In genomic region chr2:68721482-68722071, GRCh38 we compare ENCODE assay signal across 1 cellular context.
TF ChIP-seq lines count a peak whose summit lies in the region.

No MANE protein-coding gene starts in this region.

TF ChIP-seq in GM12878, 131 proteins besides CTCF, POLR2A, EP300 and RAD21 (continued from another document):
- TF ChIP-seq RAD51 (IDR thresholded peaks at IDR 0.05) (no peak), CHD2 (IDR thresholded peaks at IDR 0.05; ENCODE audit: borderline replicate concordance, low read depth, low read length) (no peak), POLR2AphosphoS2 (IDR thresholded peaks at IDR 0.05; ENCODE audit: low read depth, low read length) (no peak), RB1 (IDR thresholded peaks at IDR 0.05; ENCODE audit: borderline replicate concordance) (no peak), NR2C2 (IDR thresholded peaks at IDR 0.05; ENCODE audit: borderline replicate concordance, control insufficient read depth, insufficient read length, low read depth) (no peak), JUND (IDR thresholded peaks at IDR 0.05; ENCODE audit: low read depth, low read length) (no peak), LARP7 (IDR thresholded peaks at IDR 0.05) (no peak), ZBTB11 (CRISPR knock-in tag; IDR thresholded peaks at IDR 0.05) (no peak), GATAD2B (conservative IDR thresholded peaks at IDR 0.05; ENCODE audit: low read depth) (no peak), MXI1 (IDR thresholded peaks at IDR 0.05; ENCODE audit: low read depth, low read length) (no peak), HCFC1 (IDR thresholded peaks at IDR 0.05; ENCODE audit: low read length) (no peak), SREBF1 (IDR thresholded peaks at IDR 0.05; ENCODE audit: low read length) (no peak), ASH2L (IDR thresholded peaks at IDR 0.05; ENCODE audit: borderline replicate concordance, low read depth) (no peak), SUPT20H (IDR thresholded peaks at IDR 0.05; ENCODE audit: borderline replicate concordance, control insufficient read depth, low read depth, low read length) (no peak), E2F4 (IDR thresholded peaks at IDR 0.05; ENCODE audit: low read depth, low read length) (no peak), IKZF2 (IDR thresholded peaks at IDR 0.05) (peak; percentile 26 to 28; a peak in 2 of 4 replicates), ZNF207 (IDR thresholded peaks at IDR 0.05; ENCODE audit: borderline replicate concordance) (no peak), SIN3A (IDR thresholded peaks at IDR 0.05; ENCODE audit: low read depth, low read length) (no peak), CBX5 (IDR thresholded peaks at IDR 0.05; ENCODE audit: low read depth) (0 out of 2 replicates have a peak, but pooled peaks have one; percentile 25), HDAC6 (IDR thresholded peaks at IDR 0.05; ENCODE audit: unreplicated experiment) (no peak)
- TF ChIP-seq, protein P1, sequence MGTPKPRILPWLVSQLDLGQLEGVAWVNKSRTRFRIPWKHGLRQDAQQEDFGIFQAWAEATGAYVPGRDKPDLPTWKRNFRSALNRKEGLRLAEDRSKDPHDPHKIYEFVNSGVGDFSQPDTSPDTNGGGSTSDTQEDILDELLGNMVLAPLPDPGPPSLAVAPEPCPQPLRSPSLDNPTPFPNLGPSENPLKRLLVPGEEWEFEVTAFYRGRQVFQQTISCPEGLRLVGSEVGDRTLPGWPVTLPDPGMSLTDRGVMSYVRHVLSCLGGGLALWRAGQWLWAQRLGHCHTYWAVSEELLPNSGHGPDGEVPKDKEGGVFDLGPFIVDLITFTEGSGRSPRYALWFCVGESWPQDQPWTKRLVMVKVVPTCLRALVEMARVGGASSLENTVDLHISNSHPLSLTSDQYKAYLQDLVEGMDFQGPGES (IDR thresholded peaks at IDR 0.05), result no peak
- TF ChIP-seq, protein P2, sequence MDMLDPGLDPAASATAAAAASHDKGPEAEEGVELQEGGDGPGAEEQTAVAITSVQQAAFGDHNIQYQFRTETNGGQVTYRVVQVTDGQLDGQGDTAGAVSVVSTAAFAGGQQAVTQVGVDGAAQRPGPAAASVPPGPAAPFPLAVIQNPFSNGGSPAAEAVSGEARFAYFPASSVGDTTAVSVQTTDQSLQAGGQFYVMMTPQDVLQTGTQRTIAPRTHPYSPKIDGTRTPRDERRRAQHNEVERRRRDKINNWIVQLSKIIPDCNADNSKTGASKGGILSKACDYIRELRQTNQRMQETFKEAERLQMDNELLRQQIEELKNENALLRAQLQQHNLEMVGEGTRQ (IDR thresholded peaks at IDR 0.05; ENCODE audit: borderline replicate concordance, low read depth, low read length), result no peak
